8 cellular contexts compared by ENCODE assay signal in the genomic region with DNA sequence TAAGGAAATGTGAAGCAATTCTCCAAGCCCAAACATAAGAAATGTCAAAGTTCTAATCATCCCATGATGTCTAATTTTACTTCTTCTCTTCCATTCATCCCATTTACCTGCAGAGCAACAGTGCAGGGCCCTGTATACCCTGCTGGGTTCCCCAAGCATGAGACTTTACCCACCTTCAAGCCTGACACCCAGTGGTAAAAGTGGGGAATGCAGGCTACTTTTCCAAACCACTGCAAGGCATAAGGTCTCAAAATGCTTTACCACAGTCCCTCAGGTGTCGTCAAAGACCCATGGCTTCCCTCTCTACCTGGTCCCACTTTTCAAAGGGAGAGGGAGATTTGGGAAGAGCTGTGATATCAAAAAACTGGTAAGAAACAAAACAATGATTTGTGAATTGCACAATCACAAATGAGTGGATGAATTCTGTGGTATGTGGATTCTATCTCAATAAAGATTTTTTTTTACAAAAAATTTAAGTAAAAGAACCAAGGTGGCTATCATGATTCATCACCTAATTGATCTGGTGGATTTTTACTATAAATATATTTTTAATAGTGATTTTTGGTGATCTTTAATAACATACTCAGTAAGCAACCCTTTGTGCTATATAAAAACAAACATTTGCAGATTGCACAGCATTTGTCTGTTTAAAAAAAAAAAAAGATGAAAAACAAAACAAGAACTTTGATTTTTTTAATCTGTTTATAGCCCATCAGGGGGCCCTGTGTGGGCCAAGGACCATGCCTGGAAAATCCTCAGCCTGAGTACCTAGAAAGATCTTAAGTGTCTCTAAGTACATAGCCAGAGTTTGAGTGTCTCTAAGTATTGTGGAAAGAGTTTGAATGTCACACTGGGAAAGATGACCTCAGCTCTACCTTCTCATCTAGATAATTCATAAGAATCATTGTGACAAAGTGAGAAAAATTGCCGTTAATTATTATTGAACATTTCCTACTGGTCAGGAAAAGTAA.
DNase-seq lines count a peak whose midpoint lies in the region; ATAC-seq and TF ChIP-seq lines count a peak whose summit lies in the region.

No MANE protein-coding gene starts in this region.

- ATAC-seq in Right ventricle myocardium superior (ENCODE audit: poor library complexity) (peak; percentile 61), right cardiac atrium (no peak), GM18517 (IDR thresholded peaks at IDR 0.05; ENCODE audit: unreplicated experiment) (no peak)
- peak; percentile 69 for ATAC-seq in activated CD4-positive, alpha-beta T cell treated with anti-CD3 and anti-CD28 coated beads for 36 hours

- H3K27ac Mint-ChIP-seq in activated CD4-positive, alpha-beta T cell treated with anti-CD3 and anti-CD28 coated beads for 36 hours, result no peak overlapping the region
- H3K27ac Mint-ChIP-seq in nephron progenitor cell, result no peak overlapping the region
- no peak overlapping the region for H3K27ac Mint-ChIP-seq in type B pancreatic cell

- 48% methylated on average over 2 of the region's 2 CpGs for WGBS in right cardiac atrium

- peaks cover 13% of the 10 kb centered on the region for H3K27me3 Mint-ChIP-seq in activated CD4-positive, alpha-beta T cell treated with anti-CD3 and anti-CD28 coated beads for 36 hours
- H3K27me3 Mint-ChIP-seq in nephron progenitor cell (ENCODE audit: low read depth, poor library complexity), result peaks cover 14% of the 10 kb centered on the region
- H3K27me3 Mint-ChIP-seq in type B pancreatic cell, result peaks cover 17% of the 10 kb centered on the region

- H3K9me3 ChIP-seq in right cardiac atrium (ENCODE audit: control insufficient read depth, low read length), result no peaks in the 10 kb centered on the region

- POLR2A ChIA-PET in activated CD4-positive, alpha-beta T cell treated with anti-CD3 and anti-CD28 coated beads for 36 hours (lab: Charles Lee), result no interaction called here

- no peak for DNase-seq in Right ventricle myocardium superior
- DNase-seq in right cardiac atrium, result no peak
- DNase-seq in NCI-H1105 (lab: John Stamatoyannopoulos, UW), result peak; percentile 29
- peak; percentile 69 for DNase-seq in activated CD4-positive, alpha-beta T cell treated with anti-CD3 and anti-CD28 coated beads for 36 hours
- peak; percentile 15 for DNase-seq in epithelial cell of proximal tubule (ENCODE audit: low read depth)
- peak; percentile 74 for DNase-seq in nephron progenitor cell
- no peak for DNase-seq in type B pancreatic cell (ENCODE audit: extremely low spot score, unreplicated experiment)

- peaks cover 6% of the 10 kb centered on the region for H3K4me1 Mint-ChIP-seq in activated CD4-positive, alpha-beta T cell treated with anti-CD3 and anti-CD28 coated beads for 36 hours
- peaks cover 10% of the 10 kb centered on the region for H3K4me1 Mint-ChIP-seq in nephron progenitor cell
- H3K4me1 Mint-ChIP-seq in type B pancreatic cell (ENCODE audit: unreplicated experiment), result peaks cover 8% of the 10 kb centered on the region

- H3K4me1 ChIP-seq in right cardiac atrium (ENCODE audit: control insufficient read depth, insufficient read depth, low read length), result no peaks in the 10 kb centered on the region

- TF ChIP-seq CTCF in epithelial cell of proximal tubule (conservative IDR thresholded peaks at IDR 0.05; ENCODE audit: low read depth, low read length), result peak; percentile 89
- peak; percentile 78 for TF ChIP-seq CTCF in nephron progenitor cell (IDR thresholded peaks at IDR 0.05)
- TF ChIP-seq CTCF in type B pancreatic cell (conservative IDR thresholded peaks at IDR 0.05), result peak; percentile 85

- CTCF ChIA-PET in activated CD4-positive, alpha-beta T cell treated with anti-CD3 and anti-CD28 coated beads for 36 hours (lab: Charles Lee), result interaction anchor here (0.5 to 1.4 kb wide), 4 partner anchors 13 to 436 kb away, joined by 3 to 4 read pairs (median 3); no protein-coding TSS in a partner anchor

- intact Hi-C loops in Right ventricle myocardium superior (cut with DNase I), result no loop called here
- intact Hi-C loops in right cardiac atrium (cut with DNase I), result no loop called here
- intact Hi-C loops in activated CD4-positive, alpha-beta T cell treated with anti-CD3 and anti-CD28 coated beads for 36 hours (cut with DNase I, micrococcal nuclease), result loop anchor here (1.0 to 5.0 kb wide), 3 partner anchors 61 to 221 kb away; no protein-coding TSS in a partner anchor

- H3K9me3 Mint-ChIP-seq in activated CD4-positive, alpha-beta T cell treated with anti-CD3 and anti-CD28 coated beads for 36 hours (ENCODE audit: low read depth), result no peaks in the 10 kb centered on the region
- H3K9me3 Mint-ChIP-seq in nephron progenitor cell, result peaks cover 38% of the 10 kb centered on the region
- H3K9me3 Mint-ChIP-seq in type B pancreatic cell, result no peaks in the 10 kb centered on the region

- H3K4me3 ChIP-seq in right cardiac atrium (ENCODE audit: low read length) (no peak overlapping the region), epithelial cell of proximal tubule (ENCODE audit: low read depth, low read length) (no peak overlapping the region)

- H3K4me3 Mint-ChIP-seq in activated CD4-positive, alpha-beta T cell treated with anti-CD3 and anti-CD28 coated beads for 36 hours, result no peak overlapping the region
- no peak overlapping the region for H3K4me3 Mint-ChIP-seq in nephron progenitor cell
- H3K4me3 Mint-ChIP-seq in type B pancreatic cell, result no peak overlapping the region

- H3K27ac ChIP-seq in right cardiac atrium (ENCODE audit: low read length), result no peak overlapping the region

- H3K36me3 Mint-ChIP-seq in activated CD4-positive, alpha-beta T cell treated with anti-CD3 and anti-CD28 coated beads for 36 hours (ENCODE audit: low read depth), result no peaks in the 10 kb centered on the region
- no peaks in the 10 kb centered on the region for H3K36me3 Mint-ChIP-seq in nephron progenitor cell (ENCODE audit: low read depth)
- no peaks in the 10 kb centered on the region for H3K36me3 Mint-ChIP-seq in type B pancreatic cell

- H3K27me3 ChIP-seq in right cardiac atrium (ENCODE audit: control insufficient read depth, insufficient read depth), result no peaks in the 10 kb centered on the region

Comparison
In these comparisons a context has a peak if more than half of its experiments do, and no peak if none do; other contexts are left out.
1. ATAC-seq: peak in Right ventricle myocardium superior (single experiment) and activated CD4-positive, alpha-beta T cell treated with anti-CD3 and anti-CD28 coated beads for 36 hours (single experiment); none in right cardiac atrium (0 of 2) and GM18517 (single experiment).
2. DNase-seq: peak in NCI-H1105 (single experiment), activated CD4-positive, alpha-beta T cell treated with anti-CD3 and anti-CD28 coated beads for 36 hours (single experiment), epithelial cell of proximal tubule (single experiment) and nephron progenitor cell (single experiment); none in Right ventricle myocardium superior (single experiment), right cardiac atrium (0 of 3) and type B pancreatic cell (single experiment).
3. intact Hi-C loops: an anchor here in activated CD4-positive, alpha-beta T cell treated with anti-CD3 and anti-CD28 coated beads for 36 hours (1.0 to 5.0 kb wide); none called in Right ventricle myocardium superior and right cardiac atrium.
4. Peak in every context shown above with its lines, with median percentiles within 50 percentile points of each other: CTCF ChIP-seq.